8 cellular contexts compared by ENCODE assay signal in genomic region chr12:93466625-93467350, GRCh38. TPM values are rescaled to one million over a fixed set of nuclear protein-coding genes. Genes with fewer than 3 reads are reported as not detected.
DNase-seq lines count a peak whose midpoint lies in the region; ATAC-seq and TF ChIP-seq lines count a peak whose summit lies in the region.

No MANE protein-coding gene starts in this region.

- intact Hi-C loops in HCT116 (cut with micrococcal nuclease) (loop anchor here (2.0 kb wide), 1 partner anchor 24 kb away; no protein-coding TSS in a partner anchor), mucosa of descending colon (cut with DNase I, micrococcal nuclease) (no loop called here)

- RAD21 ChIA-PET in HCT116 (lab: Charles Lee; ENCODE audit: low non-redundant PET in 1 of 2, low total read pairs in 2 of 2, uncharacterized antibody in 2 of 2, unreplicated experiment in 2 of 2) = no interaction called here

- peaks cover 11% of the 10 kb centered on the region for H3K4me1 ChIP-seq in ACC112 (ENCODE audit: control insufficient read depth, insufficient read depth, low read length, unreplicated experiment)
- H3K4me1 ChIP-seq in HCT116 (ENCODE audit: control insufficient read depth in 1 of 2, insufficient read depth in 2 of 2, low read length in 2 of 2) = peaks cover 5 to 10% of the 10 kb centered on the region in 2 experiments; a peak in 3 of 4 replicates
- peaks cover 14% of the 10 kb centered on the region for H3K4me1 ChIP-seq in mucosa of descending colon (ENCODE audit: low read depth)

- CTCF ChIA-PET in HCT116 (lab: Charles Lee) (interaction anchor here (0.7 to 1.0 kb wide), 3 partner anchors 35 to 727 kb away, joined by 3 read pairs; no protein-coding TSS in a partner anchor), GM10248 (lab: Yijun Ruan, JAX) (interaction anchor here (1.0 to 2.3 kb wide), 9 partner anchors 9 to 37 kb away, joined by 3 to 10 read pairs (median 3); no protein-coding TSS in a partner anchor)

- H4K20me1 ChIP-seq in HCT116 (ENCODE audit: insufficient read depth) = no peaks in the 10 kb centered on the region

- H3K27ac ChIP-seq in ACC112 (ENCODE audit: low read depth, low read length) (no peak overlapping the region), HCT116 (ENCODE audit: low read depth, low read length) (peak overlapping the region; percentile 92)

- peak overlapping the region; percentile 90 for H3K4me3 ChIP-seq in ACC112 (ENCODE audit: low read depth, low read length)
- peak overlapping the region; percentile 74 to 80 for H3K4me3 ChIP-seq in HCT116 (replicated peaks in 1 of 2; ENCODE audit: low read depth in 1 of 2, low read length in 2 of 2)
- peak overlapping the region; percentile 58 for H3K4me3 ChIP-seq in astrocyte of the spinal cord (ENCODE audit: low read depth, low read length)
- H3K4me3 ChIP-seq in mucosa of descending colon = no peak overlapping the region

- TF ChIP-seq CTCF in HCT116 (IDR thresholded peaks at IDR 0.05 in 2 of 3, conservative IDR thresholded peaks at IDR 0.05 in 1 of 3; ENCODE audit: borderline replicate concordance in 1 of 3, insufficient read depth in 1 of 3, low read depth in 2 of 3, low read length in 2 of 3) = no peak
- no peak for TF ChIP-seq CTCF in astrocyte of the spinal cord (IDR thresholded peaks at IDR 0.05; ENCODE audit: low read depth, low read length)
- no peak for TF ChIP-seq CTCF in mucosa of descending colon (IDR thresholded peaks at IDR 0.05)
- no peak for TF ChIP-seq CTCF in GM10248 (IDR thresholded peaks at IDR 0.05; ENCODE audit: control extremely low read depth, extremely low read depth, low read depth, missing control alignments)

- POLR2A ChIA-PET in HCT116 (lab: Charles Lee) (interaction anchor here (0.7 to 1.4 kb wide), 3 partner anchors 30 to 636 kb away, joined by 3 read pairs; no protein-coding TSS in a partner anchor), GM10248 (lab: Yijun Ruan, JAX) (interaction anchor here (1.2 kb wide), 1 partner anchor 24 kb away, joined by 4 read pairs; no protein-coding TSS in a partner anchor)

- in situ Hi-C loops in astrocyte of the spinal cord (cut with HindIII; ENCODE audit: low sequenced_read_pairs) = no loop called here

- H3K4me2 ChIP-seq in HCT116 (ENCODE audit: low read length) = peak overlapping the region; percentile 78

- no TSS peak for BruUV-seq in HCT116 (replicated peaks; lab: Mats Ljungman, UMichigan)

- TF ChIP-seq POLR2A in HCT116 (IDR thresholded peaks at IDR 0.05; ENCODE audit: borderline replicate concordance, extremely low read depth, insufficient read depth, insufficient read length) = no peak
- no peak for TF ChIP-seq POLR2A in GM18505 (IDR thresholded peaks at IDR 0.05; ENCODE audit: borderline replicate concordance, extremely low read depth, insufficient read depth, insufficient read length)

- no peaks in the 10 kb centered on the region for H3K9me2 ChIP-seq in HCT116 (ENCODE audit: insufficient read depth)

- peaks cover 4% of the 10 kb centered on the region; the same call in 1 of the 2 replicates for H3K36me3 ChIP-seq in ACC112 (ENCODE audit: insufficient read depth, low read length)
- peaks cover 11 to 12% of the 10 kb centered on the region in 2 experiments; a peak in 3 of 4 replicates for H3K36me3 ChIP-seq in HCT116 (ENCODE audit: control insufficient read depth in 1 of 2, insufficient read depth in 2 of 2, low read length in 2 of 2)
- H3K36me3 ChIP-seq in mucosa of descending colon (ENCODE audit: low read depth) = no peaks in the 10 kb centered on the region

- peaks cover 36% of the 10 kb centered on the region for H3K79me2 ChIP-seq in ACC112 (ENCODE audit: control insufficient read depth, insufficient read depth, low read length, unreplicated experiment)
- peaks cover 44% of the 10 kb centered on the region for H3K79me2 ChIP-seq in HCT116 (ENCODE audit: insufficient read depth, low read length)

- H2AFZ ChIP-seq in ACC112 (ENCODE audit: low read length, unreplicated experiment) (peak overlapping the region; percentile 58), HCT116 (ENCODE audit: low read depth, low read length, poor library complexity, severe bottlenecking) (peak overlapping the region; percentile 72)

- H3K9me3 ChIP-seq in HCT116 (ENCODE audit: control insufficient read depth in 1 of 2, insufficient read depth in 1 of 2, low read depth in 1 of 2, low read length in 2 of 2) = no peaks in the 10 kb centered on the region
- H3K9me3 ChIP-seq in mucosa of descending colon = no peaks in the 10 kb centered on the region

- TF ChIP-seq RAD21 in HCT116 (IDR thresholded peaks at IDR 0.05; ENCODE audit: low read depth) = no peak

- ATAC-seq in HCT116 = peak; percentile 45
- no peak for ATAC-seq in mucosa of descending colon
- ATAC-seq in HG02970 (IDR thresholded peaks at IDR 0.05; ENCODE audit: low FRiP score, unreplicated experiment) = no peak
- ATAC-seq in GM18505 (IDR thresholded peaks at IDR 0.05; ENCODE audit: unreplicated experiment) = no peak

- no peaks in the 10 kb centered on the region for H3K27me3 ChIP-seq in ACC112 (ENCODE audit: insufficient read depth, low read length)
- H3K27me3 ChIP-seq in HCT116 (ENCODE audit: insufficient read depth, low read length) = no peaks in the 10 kb centered on the region

- DNase-seq in HCT116 (ENCODE audit: low read depth, low spot score) (no peak), astrocyte of the spinal cord (ENCODE audit: low read depth, low spot score) (no peak), mucosa of descending colon (peak in 2 of 3 donors; percentile 10 to 49), NCI-H1436 (lab: John Stamatoyannopoulos, UW) (no peak), GM10248 (ENCODE audit: extremely low spot score) (no peak)

- H3K9ac ChIP-seq in HCT116 (ENCODE audit: low read length) = peak overlapping the region; percentile 87

TF ChIP-seq in HCT116, 20 proteins besides CTCF, POLR2A, EP300 and RAD21:
- no peak for TF ChIP-seq FOSL1 (IDR thresholded peaks at IDR 0.05; ENCODE audit: low read depth)
- TF ChIP-seq REST (IDR thresholded peaks at IDR 0.05; ENCODE audit: low read depth) = no peak
- no peak; the same call in 1 of the 2 replicates for TF ChIP-seq CBX3 (IDR thresholded peaks at IDR 0.05; ENCODE audit: low read depth)
- TF ChIP-seq SIN3A (IDR thresholded peaks at IDR 0.05; ENCODE audit: low read depth) = no peak
- TF ChIP-seq POLR2AphosphoS5 (IDR thresholded peaks at IDR 0.05; ENCODE audit: low read depth, low read length) = no peak
- TF ChIP-seq, protein P1, sequence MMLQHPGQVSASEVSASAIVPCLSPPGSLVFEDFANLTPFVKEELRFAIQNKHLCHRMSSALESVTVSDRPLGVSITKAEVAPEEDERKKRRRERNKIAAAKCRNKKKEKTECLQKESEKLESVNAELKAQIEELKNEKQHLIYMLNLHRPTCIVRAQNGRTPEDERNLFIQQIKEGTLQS (IDR thresholded peaks at IDR 0.05) = no peak
- no peak for TF ChIP-seq SRF (IDR thresholded peaks at IDR 0.05; ENCODE audit: low read depth)
- no peak for TF ChIP-seq YY1 (IDR thresholded peaks at IDR 0.05; ENCODE audit: extremely low read depth, insufficient replicate concordance, low read depth, low read length)
- no peak for TF ChIP-seq JUND (IDR thresholded peaks at IDR 0.05)
TF ChIP-seq in HCT116: peak in this region for 0.

RNA-seq across cellular contexts. Expression of gene MRPL42, which starts 0.5 kb away (rescaled TPM):
- 120 TPM for total RNA-seq in HCT116 (2021; ENCODE audit: unreplicated experiment)
- 49.7 and 72.2 TPM in 2 replicates for polyA plus RNA-seq in HCT116 (2012)
- 10 to 100 TPM; 51.3 to 62.4 (median 61.5) TPM for total RNA-seq in mucosa of descending colon

RNA-seq across cellular contexts. Expression of gene UBE2N, which starts 25.0 kb away (rescaled TPM):
- total RNA-seq in HCT116 (2021; ENCODE audit: unreplicated experiment) (140 TPM), mucosa of descending colon (10 to 100 TPM; 65.5 to 92.2 (median 81.3) TPM)
- polyA plus RNA-seq in HCT116 (2012) = 63.6 and 88.6 TPM in 2 replicates

Comparison
In these comparisons a context has a peak if more than half of its experiments do, and no peak if none do; other contexts are left out.
1. DNase-seq: peak in mucosa of descending colon (2 of 3); none in HCT116 (single experiment), astrocyte of the spinal cord (single experiment), NCI-H1436 (single experiment) and GM10248 (single experiment).